28 cellular contexts compared by ENCODE assay signal in the genomic region with DNA sequence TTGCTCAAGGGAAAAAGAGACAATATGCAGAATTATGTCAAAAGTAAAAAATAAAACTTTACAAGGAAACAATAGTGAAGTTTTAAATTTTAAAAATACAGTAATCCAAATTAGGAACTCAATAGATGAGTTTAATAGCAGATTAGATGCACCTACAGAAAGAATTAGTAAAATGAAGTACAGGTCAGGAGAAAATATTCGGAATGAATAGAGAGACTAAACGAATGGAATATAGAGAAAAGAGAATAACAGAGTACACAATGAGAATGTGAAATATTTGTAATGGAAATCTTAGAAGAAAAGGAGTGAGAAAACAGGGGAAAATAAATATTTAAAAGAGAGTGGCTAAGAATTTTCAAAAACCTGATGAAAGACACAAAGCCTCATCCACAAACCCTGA.
"Had no signal": no experiment of that assay in that cellular context is flagged by ENCODE, and none has a peak within 500 bp of the region (broad histone marks: within the 10 kb centered on the region; RNA-seq: fewer than 3 reads in every experiment).

No MANE protein-coding gene starts in this region.

- H3K27ac ChIP-seq: colonic mucosa, coronary artery, dorsolateral prefrontal cortex, epithelial cell of prostate, esophagus muscularis mucosa, esophagus squamous epithelium, foreskin keratinocyte, gastrocnemius medialis, gastroesophageal sphincter, heart left ventricle, heart right ventricle had no signal

- H3K4me1 ChIP-seq: colonic mucosa had no signal

- DNase-seq: colonic mucosa; cortex of kidney; dermis blood vessel endothelial cell; dorsolateral prefrontal cortex; effector CD4-positive, alpha-beta T cell; effector CD8-positive, alpha-beta T cell; effector memory CD4-positive, alpha-beta T cell; effector memory CD8-positive, alpha-beta T cell; endodermal cell; erythroblast; esophagus squamous epithelium; foreskin fibroblast; foreskin keratinocyte; foreskin melanocyte; gastrocnemius medialis; glutamatergic neuron; head of caudate nucleus; heart left ventricle; heart right ventricle had no signal

- FAIRE-seq: colon, endometrium, endothelial cell of umbilical vein, frontal cortex had no signal

- ATAC-seq: effector memory CD8-positive, alpha-beta T cell; esophagus mucosa; foreskin keratinocyte; gastrocnemius medialis; gastroesophageal sphincter; heart left ventricle; heart right ventricle had no signal

- H3K27me3 ChIP-seq: colonic mucosa, dorsolateral prefrontal cortex, esophagus muscularis mucosa, esophagus squamous epithelium, foreskin keratinocyte, gastrocnemius medialis, gastroesophageal sphincter, heart left ventricle, heart right ventricle had no signal

- H3K4me3 ChIP-seq: colonic mucosa, coronary artery, dorsolateral prefrontal cortex, esophagus muscularis mucosa, esophagus squamous epithelium, gastrocnemius medialis, gastroesophageal sphincter, heart left ventricle, heart right ventricle had no signal

- H3K9me3 ChIP-seq: colonic mucosa, esophagus muscularis mucosa, esophagus squamous epithelium, gastrocnemius medialis, gastroesophageal sphincter had no signal

- H3K36me3 ChIP-seq: colonic mucosa, esophagus muscularis mucosa, esophagus squamous epithelium, gastrocnemius medialis, gastroesophageal sphincter, heart left ventricle, heart right ventricle had no signal
